In the genomic region with DNA sequence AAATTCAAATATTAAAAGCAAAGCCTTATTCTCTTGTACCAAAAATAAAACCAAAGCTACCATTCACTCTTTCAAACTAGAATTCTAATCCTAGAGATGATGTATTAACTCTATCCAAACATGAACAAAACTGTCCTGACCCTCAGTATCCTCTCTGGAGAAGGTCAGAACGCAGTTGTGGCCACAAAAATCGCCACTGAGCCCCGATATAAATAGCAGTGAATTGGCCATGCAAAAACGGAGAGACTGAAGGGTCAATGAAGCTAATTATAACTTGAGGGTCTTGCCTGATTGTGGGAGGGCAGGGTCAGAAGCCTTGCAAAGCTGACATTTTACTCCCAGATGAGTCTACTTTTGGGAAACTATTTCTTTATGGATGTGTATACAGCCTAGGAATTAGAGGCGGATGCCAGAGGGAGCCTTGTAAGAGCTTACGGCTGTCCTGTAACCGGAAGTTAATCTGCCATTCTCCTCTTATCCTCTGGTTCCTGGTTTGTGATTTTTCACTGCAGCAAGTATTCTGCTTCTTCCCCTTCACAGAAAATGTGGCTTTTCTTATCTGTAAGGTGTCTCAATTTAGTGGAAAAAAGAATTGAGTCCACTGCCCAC, we compare ENCODE assay signal across 20 cellular contexts. TPM values are rescaled to one million over a fixed set of nuclear protein-coding genes. Genes with fewer than 3 reads are reported as not detected.
DNase-seq lines count a peak whose midpoint lies in the region; ATAC-seq, FAIRE-seq and TF ChIP-seq lines count a peak whose summit lies in the region.
"Had no signal": no experiment of that assay in that cellular context is flagged by ENCODE, and none has a peak within 500 bp of the region (broad histone marks: within the 10 kb centered on the region; RNA-seq: fewer than 3 reads in every experiment).

No MANE protein-coding gene starts in this region.

- peak overlapping the region; percentile 33 for H3K4me2 ChIP-seq in K562 (ENCODE audit: insufficient read depth, low read length)
- H3K4me2 ChIP-seq: BLaER1 treated with 17β-estradiol and CSF1 and Interleukin-3, amounts not matched to agents 10 nM and 100 nM had no signal

- intact Hi-C loops in K562 (cut with micrococcal nuclease): no loop called here
- intact Hi-C loops in spleen (cut with DNase I; ENCODE audit: low total_unique reads): no loop called here

- no peak for TF ChIP-seq CTCF in K562 (IDR thresholded peaks at IDR 0.05 in 2 of 3, conservative IDR thresholded peaks at IDR 0.05 in 1 of 3; ENCODE audit: insufficient read depth in 2 of 3, low read depth in 1 of 3, low read length in 3 of 3)
- TF ChIP-seq CTCF in right atrium auricular region (IDR thresholded peaks at IDR 0.05): no peak
- TF ChIP-seq CTCF in spleen (IDR thresholded peaks at IDR 0.05 in 8 of 11, conservative IDR thresholded peaks at IDR 0.05 in 3 of 11): no peak

- peak; percentile 51 for FAIRE-seq in K562 (lab: Jason Lieb, UNC)
- no peak for FAIRE-seq in GM12892 (lab: Jason Lieb, UNC)

- TF ChIP-seq EP300 in K562 (IDR thresholded peaks at IDR 0.05; ENCODE audit: low read length): no peak

- CTCF ChIA-PET in K562 (lab: Yijun Ruan, JAX; ENCODE audit: low intra/inter-chr PET ratio): no interaction called here

- no peak for TF ChIP-seq RAD21 in K562 (CRISPR knock-in tag; conservative IDR thresholded peaks at IDR 0.05 in 1 of 2, IDR thresholded peaks at IDR 0.05 in 1 of 2)

- H4K20me1 ChIP-seq in K562 (replicated peaks; ENCODE audit: control insufficient read depth, insufficient read depth, low read length): no peaks in the 10 kb centered on the region
- H4K20me1 ChIP-seq: BLaER1 treated with 17β-estradiol and CSF1 and Interleukin-3, amounts not matched to agents 10 nM and 100 nM had no signal

- no TSS peak for BruUV-seq in K562 (replicated peaks; lab: Mats Ljungman, UMichigan)

- no peak overlapping the region for H3K4me3 ChIP-seq in K562
- peak overlapping the region; percentile 2 to 19 for H3K4me3 ChIP-seq in right atrium auricular region
- H3K4me3 ChIP-seq in spleen: peak overlapping the region in 2 of 8 donors; percentile 11 to 31
- H3K4me3 ChIP-seq: BLaER1 treated with 17β-estradiol and CSF1 and Interleukin-3, amounts not matched to agents 10 nM and 100 nM; GM23248; tibial artery had no signal

- H3K27me3 ChIP-seq in K562 (ENCODE audit: control insufficient read depth in 2 of 2, insufficient read depth in 2 of 2, low read length in 2 of 2) (no peaks in the 10 kb centered on the region), right atrium auricular region (no peaks in the 10 kb centered on the region), spleen (replicated peaks in 1 of 7) (no peaks in the 10 kb centered on the region)
- H3K27me3 ChIP-seq: adrenal gland; BLaER1 treated with 17β-estradiol and CSF1 and Interleukin-3, amounts not matched to agents 10 nM and 100 nM; tibial artery had no signal

- DNase-seq in NCI-H82 (lab: John Stamatoyannopoulos, UW): peak; percentile 12
- DNase-seq in NCI-H82 treated with DMSO at 0.1 percent for 48 hours (lab: John Stamatoyannopoulos, UW; ENCODE audit: unreplicated experiment): no peak
- no peak for DNase-seq in K562 (ENCODE audit: extremely low read depth in 1 of 4, low spot score in 3 of 4)
- no peak for DNase-seq in right atrium auricular region (ENCODE audit: low spot score)
- no peak for DNase-seq in spleen
- no peak for DNase-seq in NCI-H2029 (lab: John Stamatoyannopoulos, UW)
- DNase-seq in GM12892 (ENCODE audit: insufficient read length): no peak
- DNase-seq in stimulated activated CD4-positive, alpha-beta T cell treated with anti-CD3 and anti-CD28 coated beads, Interleukin-2, amount 100 ng/mL, for 48 hours: no peak
- DNase-seq: 8988T; activated CD4-positive, CD25-positive, alpha-beta regulatory T cell treated with anti-CD3 and anti-CD28 coated beads, Interleukin-2, amount 50 U/mL, for 72 hours; adrenal gland; GM23248; Kasumi-1; NCI-H1436 treated with DMSO at 0.1 percent for 48 hours; NK-92 treated with Interleukin-12 subunit alpha and Interleukin-12 subunit beta, amount 100 ng/mL, for 24 hours; SHP77; T-helper 17 cell; tibial artery had no signal

- H3K9me3 ChIP-seq in K562 (replicated peaks; ENCODE audit: control insufficient read depth, insufficient read depth, low read depth, low read length) (no peaks in the 10 kb centered on the region), right atrium auricular region (no peaks in the 10 kb centered on the region), spleen (no peaks in the 10 kb centered on the region)
- H3K9me3 ChIP-seq: adrenal gland; BLaER1 treated with 17β-estradiol and CSF1 and Interleukin-3, amounts not matched to agents 10 nM and 100 nM; tibial artery had no signal

- peak overlapping the region; percentile 92 for H2AFZ ChIP-seq in K562 (ENCODE audit: low read depth, low read length)
- H2AFZ ChIP-seq: GM23248, parathyroid adenoma had no signal

- H3K9me1 ChIP-seq in K562 (ENCODE audit: control insufficient read depth, insufficient read depth, low read length): no peaks in the 10 kb centered on the region

- peak; percentile 72 for ATAC-seq in K562
- ATAC-seq: T-helper 17 cell had no signal

- no peaks in the 10 kb centered on the region for H3K79me2 ChIP-seq in K562 (ENCODE audit: control insufficient read depth, insufficient read depth, low read length)
- H3K79me2 ChIP-seq: parathyroid adenoma had no signal

- TF ChIP-seq POLR2A in K562 (conservative IDR thresholded peaks at IDR 0.05) (no peak), spleen (IDR thresholded peaks at IDR 0.05) (no peak), GM12892 (IDR thresholded peaks at IDR 0.05; ENCODE audit: low read depth, low read length) (no peak)

- POLR2A ChIA-PET in K562 (lab: Yijun Ruan, JAX): interaction anchor here (0.7 kb wide), 1 partner anchor 18 kb away, joined by 5 read pairs; no protein-coding TSS in a partner anchor

- peak overlapping the region; percentile 14; the same call in 1 of the 3 replicates for H3K27ac ChIP-seq in K562 (ENCODE audit: extremely low read depth, low read depth, low read length)
- peak overlapping the region in 1 of 2 donors; percentile 32 for H3K27ac ChIP-seq in right atrium auricular region
- peak overlapping the region in 7 of 8 donors; percentile 1 to 70 (median 40) for H3K27ac ChIP-seq in spleen
- H3K27ac ChIP-seq: adrenal gland; BLaER1 treated with 17β-estradiol and CSF1 and Interleukin-3, amounts not matched to agents 10 nM and 100 nM; GM23248; parathyroid adenoma; tibial artery had no signal

- H3K4me1 ChIP-seq in K562 (replicated peaks in 1 of 2; ENCODE audit: control insufficient read depth in 2 of 2, insufficient read depth in 2 of 2, low read length in 2 of 2): no peaks in the 10 kb centered on the region; a peak in 1 of 5 replicates
- no peaks in the 10 kb centered on the region for H3K4me1 ChIP-seq in right atrium auricular region
- peaks cover 0 to 17% (median 0%) of the 10 kb centered on the region in 6 donors for H3K4me1 ChIP-seq in spleen
- H3K4me1 ChIP-seq: adrenal gland; BLaER1 treated with 17β-estradiol and CSF1 and Interleukin-3, amounts not matched to agents 10 nM and 100 nM; parathyroid adenoma; tibial artery had no signal

- WGBS in K562 (ENCODE audit: insufficient coverage, low coverage, missing lambda C conversion rate): 32% methylated on average over 7 of the region's 7 CpGs
- WGBS in spleen, 5 donors: 24 to 45% (median 31%) methylated on average over 7 of the region's 7 CpGs

- in situ Hi-C loops in K562 (cut with MboI): loop anchor here (10.0 kb wide), 1 partner anchor 264 kb away; no protein-coding TSS in a partner anchor

- no peaks in the 10 kb centered on the region for H3K36me3 ChIP-seq in K562 (ENCODE audit: control insufficient read depth, insufficient read depth, low read length)
- H3K36me3 ChIP-seq in right atrium auricular region: no peaks in the 10 kb centered on the region
- H3K36me3 ChIP-seq in spleen: no peaks in the 10 kb centered on the region
- H3K36me3 ChIP-seq: adrenal gland; BLaER1 treated with 17β-estradiol and CSF1 and Interleukin-3, amounts not matched to agents 10 nM and 100 nM; tibial artery had no signal

- peak overlapping the region in 1 of 2 experiments; percentile 25; a peak in 1 of 4 replicates for H3K9ac ChIP-seq in K562 (ENCODE audit: insufficient read depth in 1 of 2, low read depth in 2 of 2, low read length in 2 of 2)
- H3K9ac ChIP-seq: BLaER1 treated with 17β-estradiol and CSF1 and Interleukin-3, amounts not matched to agents 10 nM and 100 nM; GM23248; parathyroid adenoma had no signal

RNA-seq across cellular contexts. Expression of a gene that starts 28.1 kb away (rescaled TPM):
- 11.7 and 16.8 TPM in 2 replicates for total RNA-seq in K562 (2011; cell fraction: chromatin; rRNA removed; ENCODE audit: low replicate concordance)
- 12.2 and 13.9 TPM in 2 replicates for total RNA-seq in K562 (2011; cell fraction: nucleolus; rRNA removed)
- total RNA-seq in K562 (2011; cell fraction: nucleoplasm; rRNA removed): 12.6 and 12.7 TPM in 2 replicates
- 65.1 and 71.8 TPM in 2 replicates for total RNA-seq in K562 (2014; rRNA removed)
- total RNA-seq in K562 (2014; rRNA removed; fragmentation: Illumina TruSeq; extraction: Trizol): 81.0 and 86.4 TPM in 2 replicates
- total RNA-seq in K562 (2015; rRNA removed; fragmentation: Illumina TruSeq; extraction: Trizol): 87.7 and 92.4 TPM in 2 replicates
- total RNA-seq in K562 (2021): 70.5 and 74.6 TPM in 2 replicates
- polyA plus RNA-seq in K562 (2011; rRNA removed): 29.3 and 43.5 TPM in 2 replicates
- polyA plus RNA-seq in K562 (2011; cell fraction: cytosol; rRNA removed): 22.5 and 40.5 TPM in 2 replicates
- polyA plus RNA-seq in K562 (2011; cell fraction: nucleus; rRNA removed): 14.2 and 19.0 TPM in 2 replicates
- polyA plus RNA-seq in K562 (2012): 44.5 and 64.1 TPM in 2 replicates
- polyA plus RNA-seq in K562 (2014; fragmentation: Illumina TruSeq; extraction: Trizol): 66.6 and 73.8 TPM in 2 replicates
- polyA plus RNA-seq in K562 (2014; fragmentation: Nextera tagmentation; extraction: Ambion mirVana): 10 to 100 TPM; 20.6 to 31.5 TPM
- 63.4 and 69.0 TPM in 2 replicates for polyA plus RNA-seq in K562 (2014; rRNA removed)
- 31.3 and 39.1 TPM in 2 replicates for polyA minus RNA-seq in K562 (2011; rRNA and poly(A)+ RNA removed)
- 23.3 and 34.4 TPM in 2 replicates for polyA minus RNA-seq in K562 (2011; cell fraction: cytosol; rRNA and poly(A)+ RNA removed)
- polyA minus RNA-seq in K562 (2011; cell fraction: nucleus; rRNA and poly(A)+ RNA removed): 26.5 and 38.9 TPM in 2 replicates
- 100 to 1,000 TPM; 118 to 263 TPM for total RNA-seq in right atrium auricular region
- total RNA-seq in spleen: 100 to 1,000 TPM in 6 of 7 donors, 10 to 100 TPM in 1; 66.5 to 205 (median 169) TPM
- polyA plus RNA-seq in spleen: 10 to 100 TPM; 19.2 to 78.9 (median 23.4) TPM
- 0.19 TPM for polyA plus RNA-seq in GM12892 (2012; ENCODE audit: missing spikeins)
